Comparison of ENCODE assay signal across 23 cellular contexts in the genomic region with DNA sequence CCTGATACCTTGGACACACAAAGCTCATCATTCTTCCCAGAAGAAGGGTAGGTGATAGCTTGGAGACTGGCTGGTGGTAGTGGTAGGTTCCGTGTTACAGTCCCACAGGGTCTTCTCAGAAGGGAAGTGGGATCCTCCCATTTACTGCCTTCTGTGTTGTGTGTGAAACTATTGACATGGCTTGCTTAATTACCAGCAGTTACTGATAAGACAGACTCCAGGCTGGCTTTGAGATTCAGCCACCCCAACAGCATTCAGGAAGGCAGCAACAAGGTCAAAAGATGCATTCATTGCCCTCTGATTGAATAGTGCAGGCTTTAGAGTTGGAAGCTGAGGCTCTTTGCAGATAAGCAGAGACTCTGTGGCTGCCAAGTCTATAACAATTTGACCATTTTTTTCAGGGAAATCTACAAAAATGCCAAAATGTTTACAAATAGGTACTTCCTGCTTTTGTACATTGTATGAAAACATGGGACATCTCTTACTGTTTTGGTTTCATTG. TPM values are rescaled to one million over a fixed set of nuclear protein-coding genes. Genes with fewer than 3 reads are reported as not detected.
"Had no signal": no experiment of that assay in that cellular context is flagged by ENCODE, and none has a peak within 500 bp of the region (broad histone marks: within the 10 kb centered on the region; RNA-seq: fewer than 3 reads in every experiment).

No MANE protein-coding gene starts in this region.

- H3K4me1 ChIP-seq: gastroesophageal sphincter, heart left ventricle, lower lobe of right lung, uterus had no signal

- H3K9me3 ChIP-seq: gastroesophageal sphincter, heart left ventricle, lower lobe of right lung, uterus had no signal

- H3K4me3 ChIP-seq: cardiac muscle cell, gastroesophageal sphincter, heart left ventricle, lower lobe of right lung, smooth muscle cell, uterus had no signal

- H3K27me3 ChIP-seq: gastroesophageal sphincter, uterus had no signal

- DNase-seq: activated CD4-positive, alpha-beta T cell treated with anti-CD3 and anti-CD28 coated beads for 36 hours; activated CD4-positive, alpha-beta T cell treated with anti-CD3 and anti-CD28 coated beads, Interleukin-2, amount 50 U/mL, for 4 hours; activated CD4-positive, CD25-positive, alpha-beta regulatory T cell; activated naive CD4-positive, alpha-beta T cell; activated T-cell treated with anti-CD3 and anti-CD28 coated beads for 4 hours; activated T-cell treated with anti-CD3 and anti-CD28 coated beads, Interleukin-2, amount 50 U/mL, for 72 hours; aorta; cortex of kidney; heart left ventricle; lower lobe of right lung; mesendoderm; stimulated activated CD4-positive, alpha-beta T cell treated with anti-CD3 and anti-CD28 coated beads, Interleukin-15, amount 100 ng/mL, for 24 hours; stimulated activated CD4-positive, alpha-beta T cell treated with anti-CD3 and anti-CD28 coated beads, Interleukin-2, amount 100 ng/mL, for 24 hours; stimulated activated naive CD4-positive, alpha-beta T cell; T-helper 1 cell; uterus had no signal

- H3K27ac ChIP-seq: cardiac muscle cell, gastroesophageal sphincter, heart left ventricle, lower lobe of right lung, uterus had no signal

- ATAC-seq: activated CD4-positive, alpha-beta T cell treated with anti-CD3 and anti-CD28 coated beads for 36 hours; activated T-cell treated with anti-CD3 and anti-CD28 coated beads, Interleukin-2, amount 50 U/mL, for 72 hours; gastroesophageal sphincter; heart left ventricle; left lobe of liver; lower lobe of right lung; natural killer cell treated with Interleukin-12 subunit alpha and Interleukin-12 subunit beta and Interleukin-15 and Interleukin-18, amount 100 ng/mL, for 72 hours; sciatic nerve had no signal

- H3K36me3 ChIP-seq: cardiac muscle cell, gastroesophageal sphincter, heart left ventricle, lower lobe of right lung, uterus had no signal

RNA-seq across cellular contexts. Expression of a gene that starts 7.7 kb away (rescaled TPM):
- total RNA-seq: mononuclear cell; natural killer cell treated with Interleukin-12 subunit alpha and Interleukin-12 subunit beta and Interleukin-15 and Interleukin-18, amount 100 ng/mL, for 72 hours had no signal
